ENCODE assay signal across 18 cellular contexts in genomic region chr16:47473794-47474193, GRCh38.
"Had no signal": no experiment of that assay in that cellular context is flagged by ENCODE, and none has a peak within 500 bp of the region (broad histone marks: within the 10 kb centered on the region; RNA-seq: fewer than 3 reads in every experiment).

No MANE protein-coding gene starts in this region.

- H3K36me3 ChIP-seq: heart left ventricle, upper lobe of right lung, vagina had no signal

- H3K27ac ChIP-seq: foreskin keratinocyte, heart left ventricle, testis, tibial nerve, upper lobe of right lung, vagina had no signal

- H3K27me3 Mint-ChIP-seq: naive thymus-derived CD8-positive, alpha-beta T cell; stimulated activated naive B cell treated with anti-CD40 and anti-IgM and Interleukin-4, amounts not matched to agents 10 μg/mL and 1 μg/mL and 100 μg/mL, for 72 hours; stimulated activated naive CD8-positive, alpha-beta T cell treated with anti-CD3 and anti-CD28 coated beads, Interleukin-15, amount 100 ng/mL, for 72 hours had no signal

- H3K9me3 ChIP-seq: heart left ventricle, mucosa of descending colon, testis, tibial nerve, upper lobe of right lung, vagina had no signal

- H3K27ac Mint-ChIP-seq: naive thymus-derived CD8-positive, alpha-beta T cell; stimulated activated naive B cell treated with anti-CD40 and anti-IgM and Interleukin-4, amounts not matched to agents 10 μg/mL and 1 μg/mL and 100 μg/mL, for 72 hours; stimulated activated naive CD8-positive, alpha-beta T cell treated with anti-CD3 and anti-CD28 coated beads, Interleukin-15, amount 100 ng/mL, for 72 hours had no signal

- H3K9me3 Mint-ChIP-seq: naive thymus-derived CD8-positive, alpha-beta T cell; neural crest cell; stimulated activated naive CD8-positive, alpha-beta T cell treated with anti-CD3 and anti-CD28 coated beads, Interleukin-15, amount 100 ng/mL, for 72 hours had no signal

- H3K4me3 Mint-ChIP-seq: naive thymus-derived CD8-positive, alpha-beta T cell; neural crest cell; stimulated activated naive B cell treated with anti-CD40 and anti-IgM and Interleukin-4, amounts not matched to agents 10 μg/mL and 1 μg/mL and 100 μg/mL, for 72 hours; stimulated activated naive CD8-positive, alpha-beta T cell treated with anti-CD3 and anti-CD28 coated beads, Interleukin-15, amount 100 ng/mL, for 72 hours had no signal

- FAIRE-seq: endothelial cell of umbilical vein had no signal

- ATAC-seq: foreskin keratinocyte; heart left ventricle; left lobe of liver; mucosa of descending colon; naive thymus-derived CD8-positive, alpha-beta T cell; right cardiac atrium; stimulated activated naive B cell treated with anti-CD40 and anti-IgM and Interleukin-4, amounts not matched to agents 10 μg/mL and 1 μg/mL and 100 μg/mL, for 72 hours; stimulated activated naive CD8-positive, alpha-beta T cell treated with anti-CD3 and anti-CD28 coated beads, Interleukin-15, amount 100 ng/mL, for 72 hours; upper lobe of right lung had no signal

- DNase-seq: erythroblast; foreskin keratinocyte; heart left ventricle; hippocampal formation; mammary epithelial cell; mucosa of descending colon; naive thymus-derived CD8-positive, alpha-beta T cell; right cardiac atrium; stimulated activated CD4-positive, alpha-beta T cell treated with anti-CD3 and anti-CD28 coated beads, Interleukin-4, amount 100 ng/mL, for 24 hours; stimulated activated naive B cell treated with anti-CD40 and anti-IgM and Interleukin-4, amounts not matched to agents 10 μg/mL and 1 μg/mL and 100 μg/mL, for 72 hours; stimulated activated naive CD8-positive, alpha-beta T cell treated with anti-CD3 and anti-CD28 coated beads, Interleukin-15, amount 100 ng/mL, for 72 hours; testis; upper lobe of right lung had no signal

- H3K27me3 ChIP-seq: foreskin keratinocyte, heart left ventricle, testis, tibial nerve, upper lobe of right lung, vagina had no signal

- H3K4me3 ChIP-seq: heart left ventricle, mucosa of descending colon, testis, tibial nerve, upper lobe of right lung, vagina had no signal
